8 cellular contexts compared by ENCODE assay signal in the genomic region with DNA sequence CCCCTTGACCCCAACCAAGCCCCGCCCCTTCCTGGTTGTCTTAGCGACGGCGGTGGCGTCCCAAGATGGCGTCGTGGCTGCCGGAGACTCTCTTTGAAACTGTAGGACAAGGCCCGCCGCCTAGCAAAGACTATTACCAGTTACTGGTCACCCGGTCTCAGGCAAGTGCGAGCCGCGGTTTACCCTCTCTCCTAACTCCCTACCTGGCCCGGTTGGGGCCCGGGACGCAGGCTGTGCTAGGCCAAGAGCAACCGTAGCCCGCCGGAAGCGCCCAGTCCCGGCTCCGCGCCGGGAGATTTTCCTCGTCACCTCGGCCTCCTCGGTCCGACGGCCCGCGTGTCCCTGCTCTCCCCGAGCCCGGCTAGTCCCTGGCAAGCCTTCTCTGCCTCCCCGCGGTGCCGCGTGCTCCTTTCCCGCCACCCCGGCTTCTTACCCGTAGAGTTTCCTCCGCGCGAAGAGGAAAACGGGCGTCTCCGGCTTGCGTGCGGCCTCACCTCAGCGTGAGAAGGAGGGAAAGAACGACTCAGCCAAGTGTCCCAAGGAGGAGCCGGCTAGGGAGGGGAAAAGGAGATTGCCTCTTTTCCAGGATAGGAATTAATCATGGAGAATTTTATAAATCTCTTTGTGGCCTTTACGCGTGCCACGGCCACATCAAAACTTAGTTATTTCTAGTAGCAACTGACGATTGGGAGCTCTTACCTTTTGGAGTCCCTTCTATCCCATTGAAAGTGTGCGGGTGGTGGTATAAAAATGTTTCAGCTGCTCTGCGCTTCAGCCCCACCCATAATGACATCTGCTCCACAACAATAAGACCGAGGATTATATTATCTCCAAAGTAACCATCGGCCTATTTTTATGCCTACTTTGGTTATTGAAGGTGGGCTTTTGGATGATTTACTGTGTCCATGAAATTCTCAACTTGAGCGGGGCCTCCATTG. TPM values are rescaled to one million over a fixed set of nuclear protein-coding genes. Genes with fewer than 3 reads are reported as not detected.
DNase-seq lines count a peak whose midpoint lies in the region; ATAC-seq and TF ChIP-seq lines count a peak whose summit lies in the region.

A gene with protein sequence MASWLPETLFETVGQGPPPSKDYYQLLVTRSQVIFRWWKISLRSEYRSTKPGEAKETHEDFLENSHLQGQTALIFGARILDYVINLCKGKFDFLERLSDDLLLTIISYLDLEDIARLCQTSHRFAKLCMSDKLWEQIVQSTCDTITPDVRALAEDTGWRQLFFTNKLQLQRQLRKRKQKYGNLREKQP (plus strand): TSS at position 55 of the 938 bp plus-strand sequence. CDS start 11 bp downstream, at position 66.

- H3K9me3 Mint-ChIP-seq in mesothelial cell of epicardium, result no peaks in the 10 kb centered on the region

- TF ChIP-seq CTCF in mesothelial cell of epicardium (IDR thresholded peaks at IDR 0.05; ENCODE audit: unreplicated experiment), result no peak

- ATAC-seq in GM18873 (IDR thresholded peaks at IDR 0.05; ENCODE audit: low FRiP score, unreplicated experiment) (peak; percentile 58), HG03108 (IDR thresholded peaks at IDR 0.05; ENCODE audit: unreplicated experiment) (peak; percentile 57)

- peak; percentile 84 for DNase-seq in AG08396 (ENCODE audit: low spot score)
- peak; percentile 85 for DNase-seq in NCI-H446 treated with DMSO at 0.1 percent for 48 hours (lab: John Stamatoyannopoulos, UW)
- DNase-seq in activated CD4-positive, alpha-beta T cell treated with anti-CD3 and anti-CD28 coated beads for 24 hours (ENCODE audit: low read depth in 2 of 2), result peak; percentile 85 to 87
- peak; percentile 86 for DNase-seq in effector CD4-positive, alpha-beta T cell
- DNase-seq in mesothelial cell of epicardium (ENCODE audit: low spot score in 2 of 2, unreplicated experiment in 2 of 2), result peak; percentile 72 to 89
- DNase-seq in stimulated activated CD8-positive, alpha-beta memory T cell treated with anti-CD3 and anti-CD28 coated beads, Interleukin-2, amount 100 ng/mL, for 1 hour (ENCODE audit: low read depth in 2 of 2), result peak; percentile 81 to 82

- peak within 1 kb of the TSS; percentile 99 for H3K27ac Mint-ChIP-seq in mesothelial cell of epicardium

- H3K36me3 Mint-ChIP-seq in mesothelial cell of epicardium, result peaks cover 6% of the 10 kb centered on the region

- peak within 1 kb of the TSS; percentile 99 for H3K4me3 Mint-ChIP-seq in mesothelial cell of epicardium

- H3K4me1 Mint-ChIP-seq in mesothelial cell of epicardium, result peaks cover 16% of the 10 kb centered on the region

- H3K27me3 Mint-ChIP-seq in mesothelial cell of epicardium (ENCODE audit: low read depth), result peaks cover 1% of the 10 kb centered on the region

RNA-seq across cellular contexts. Expression of the gene that starts here (rescaled TPM):
- total RNA-seq in mesothelial cell of epicardium, result 5.1 to 6.2 TPM (median 5.5 TPM) in 3 replicates

Comparison
In these comparisons a context has a peak if more than half of its experiments do, and no peak if none do; other contexts are left out.
1. Peak in every context shown above with its lines: DNase-seq and ATAC-seq.